ENCODE assay signal across 29 cellular contexts in genomic region chr15:45948226-45948625, GRCh38.
A peak's percentile ranks its signal among the peaks of the same experiment; 100 is the strongest.
DNase-seq lines count a peak whose midpoint lies in the region; ATAC-seq, FAIRE-seq and TF ChIP-seq lines count a peak whose summit lies in the region.
"Had no signal": no experiment of that assay in that cellular context is flagged by ENCODE, and none has a peak within 500 bp of the region (broad histone marks: within the 10 kb centered on the region; RNA-seq: fewer than 3 reads in every experiment).

No MANE protein-coding gene starts in this region.

- H3K9ac ChIP-seq in HUES64 (ENCODE audit: low read depth, low read length) (no peak overlapping the region; the same call in 1 of the 2 replicates), iPS-20b (ENCODE audit: low read depth, low read length) (no peak overlapping the region)

- peak overlapping the region; percentile 8; the same call in 1 of the 2 replicates for H3K4me3 ChIP-seq in HUES64 (ENCODE audit: low read length)
- H3K4me3 ChIP-seq in iPS-20b (ENCODE audit: low read length), result peak overlapping the region; percentile 18; the same call in 1 of the 2 replicates
- H3K4me3 ChIP-seq: esophagus muscularis mucosa, left ventricle myocardium inferior, testis had no signal

- 7% methylated on average over 3 of the region's 3 CpGs for WGBS in HUES64

- no peak for TF ChIP-seq CTCF in D721Med (IDR thresholded peaks at IDR 0.05; ENCODE audit: insufficient read depth, missing control alignments)

- H3K36me3 ChIP-seq in HUES64 (ENCODE audit: insufficient read depth, low read length), result no peaks in the 10 kb centered on the region
- no peaks in the 10 kb centered on the region for H3K36me3 ChIP-seq in iPS-20b (ENCODE audit: insufficient read depth, low read depth, low read length)
- H3K36me3 ChIP-seq: esophagus muscularis mucosa, left ventricle myocardium inferior had no signal

- H3K27ac ChIP-seq in HUES64 (ENCODE audit: low read depth, low read length), result peak overlapping the region; percentile 66; the same call in 1 of the 2 replicates
- no peak overlapping the region for H3K27ac ChIP-seq in iPS-20b (ENCODE audit: low read length)
- H3K27ac ChIP-seq: esophagus muscularis mucosa, foreskin keratinocyte, left ventricle myocardium inferior, testis had no signal

- no peak for FAIRE-seq in D721Med (lab: Jason Lieb, UNC)
- FAIRE-seq: GM18507, HTR-8/SVneo, urothelium cell line had no signal

- ATAC-seq in HG02610 (IDR thresholded peaks at IDR 0.05; ENCODE audit: unreplicated experiment), result no peak
- ATAC-seq: activated T-helper 17 cell treated with anti-CD3 and anti-CD28 coated beads, Interleukin-2, amount 50 U/mL, for 72 hours; effector memory CD8-positive, alpha-beta T cell; foreskin keratinocyte; naive thymus-derived CD4-positive, alpha-beta T cell; PC-3; stimulated activated naive CD8-positive, alpha-beta T cell treated with anti-CD3 and anti-CD28 coated beads, Interleukin-15, Interleukin-2, amounts not matched to agents 100 U/mL and 50 U/mL, for 24 hours had no signal

- DNase-seq in ELF-1 (ENCODE audit: low read depth, low spot score), result peak; percentile 49
- DNase-seq in SW480 (ENCODE audit: low spot score), result peak; percentile 49
- no peak for DNase-seq in NCI-H146 treated with DMSO at 0.1 percent for 48 hours (lab: John Stamatoyannopoulos, UW; ENCODE audit: unreplicated experiment)
- no peak for DNase-seq in mucosa of gallbladder (ENCODE audit: low spot score)
- no peak for DNase-seq in D721Med (ENCODE audit: insufficient read length, low spot score)
- DNase-seq: activated CD4-positive, alpha-beta T cell treated with anti-CD3 and anti-CD28 coated beads, Interleukin-2, amount 50 U/mL, for 48 hours; anterior cingulate cortex; cortex of kidney; DMS53; effector memory CD8-positive, alpha-beta T cell; foreskin keratinocyte; left ventricle myocardium inferior; naive thymus-derived CD4-positive, alpha-beta T cell; NCI-H1048; NCI-H187; NCI-H2227 treated with DMSO at 0.1 percent for 48 hours; PC-3; Right ventricle myocardium superior; stimulated activated naive CD8-positive, alpha-beta T cell treated with anti-CD3 and anti-CD28 coated beads, Interleukin-15, Interleukin-2, amounts not matched to agents 100 U/mL and 50 U/mL, for 24 hours; T1000; testis had no signal

- H3K27me3 ChIP-seq in HUES64 (ENCODE audit: insufficient read depth, low read length) (no peaks in the 10 kb centered on the region), iPS-20b (ENCODE audit: insufficient read depth, low read length) (no peaks in the 10 kb centered on the region)
- H3K27me3 ChIP-seq: esophagus muscularis mucosa, foreskin keratinocyte, testis had no signal

- H3K4me1 ChIP-seq in HUES64 (ENCODE audit: insufficient read depth, low read length), result peaks cover 48% of the 10 kb centered on the region
- peaks cover 27% of the 10 kb centered on the region for H3K4me1 ChIP-seq in iPS-20b (ENCODE audit: insufficient read depth, low read length)
- H3K4me1 ChIP-seq: esophagus muscularis mucosa, foreskin keratinocyte, left ventricle myocardium inferior, testis had no signal

- no peaks in the 10 kb centered on the region for H3K9me3 ChIP-seq in HUES64 (ENCODE audit: insufficient read depth, low read depth, low read length)
- no peaks in the 10 kb centered on the region; the same call in 1 of the 2 replicates for H3K9me3 ChIP-seq in iPS-20b (ENCODE audit: insufficient read depth, low read depth, low read length)
- H3K9me3 ChIP-seq: esophagus muscularis mucosa, testis had no signal

Comparison
In these comparisons a context has a peak if more than half of its experiments do, and no peak if none do; other contexts are left out.
1. DNase-seq: peak in ELF-1 (single experiment) and SW480 (single experiment); none in NCI-H146 treated with DMSO at 0.1 percent for 48 hours (single experiment), mucosa of gallbladder (single experiment) and D721Med (single experiment).